8 cellular contexts compared by ENCODE assay signal in the genomic region with DNA sequence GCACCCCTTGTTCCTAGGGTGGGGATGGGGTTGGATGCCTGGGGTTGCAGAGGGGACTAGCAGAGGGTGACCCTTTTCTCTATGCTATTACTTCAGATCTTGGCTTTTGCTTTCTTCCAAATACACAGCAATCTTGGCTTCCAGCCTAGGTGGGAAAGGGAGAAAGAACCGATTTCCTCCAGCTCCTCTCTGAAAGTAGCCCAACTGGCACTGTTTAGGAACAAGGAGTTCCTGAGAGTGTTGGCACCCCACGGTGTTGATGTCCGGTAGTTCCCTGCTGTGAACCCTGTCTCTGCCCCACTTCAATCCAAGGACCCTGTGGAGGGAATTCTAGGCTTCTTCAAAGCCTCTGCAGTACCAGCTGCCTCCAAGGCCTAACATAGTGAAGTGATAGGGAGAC. TPM values are rescaled to one million over a fixed set of nuclear protein-coding genes. Genes with fewer than 3 reads are reported as not detected.
A peak's percentile ranks its signal among the peaks of the same experiment; 100 is the strongest.
DNase-seq lines count a peak whose midpoint lies in the region; ATAC-seq and TF ChIP-seq lines count a peak whose summit lies in the region.

No MANE protein-coding gene starts in this region.

- POLR2A ChIA-PET in AG04450 (lab: Yijun Ruan, JAX) = interaction anchor here (0.7 to 5.3 kb wide), 4 partner anchors 11 to 39 kb away, joined by 3 to 68 read pairs (median 4); a partner anchor contains a TSS

- peak overlapping the region; percentile 100 for H3K4me3 Mint-ChIP-seq in natural killer cell

- H3K27me3 Mint-ChIP-seq in natural killer cell (ENCODE audit: low read depth in 2 of 2) = no peaks in the 10 kb centered on the region

- H3K27me3 ChIP-seq in AG04450 (ENCODE audit: control insufficient read depth, insufficient read depth, low read length) (no peaks in the 10 kb centered on the region), duodenal mucosa (ENCODE audit: control insufficient read depth in 1 of 2, insufficient read depth in 2 of 2, low read length in 2 of 2) (no peaks in the 10 kb centered on the region)

- peak overlapping the region; percentile 99 for H3K27ac Mint-ChIP-seq in natural killer cell

- peaks cover 20% of the 10 kb centered on the region for H3K36me3 Mint-ChIP-seq in natural killer cell

- intact Hi-C loops in natural killer cell (cut with micrococcal nuclease) = no loop called here

- H3K4me1 Mint-ChIP-seq in natural killer cell = peaks cover 41 to 47% of the 10 kb centered on the region in 2 donors

- peaks cover 18 to 22% of the 10 kb centered on the region in 2 donors for H3K36me3 ChIP-seq in duodenal mucosa (ENCODE audit: control insufficient read depth in 1 of 2, insufficient read depth in 2 of 2, low read length in 2 of 2)

- CTCF ChIA-PET in AG04450 (lab: Charles Lee) = interaction anchor here (1.2 kb wide), 1 partner anchor 93 kb away, joined by 3 read pairs; no protein-coding TSS in a partner anchor

- H3K9me3 ChIP-seq in AG04450 (ENCODE audit: control insufficient read depth, insufficient read depth, low read length) (peaks cover 6% of the 10 kb centered on the region; the same call in 1 of the 2 replicates), duodenal mucosa (ENCODE audit: control insufficient read depth in 1 of 2, low read length in 2 of 2) (no peaks in the 10 kb centered on the region)

- DNase-seq in AG04450 (ENCODE audit: low read depth, low spot score) = no peak
- peak; percentile 43 for DNase-seq in NCI-H69 (lab: John Stamatoyannopoulos, UW)
- no peak for DNase-seq in natural killer cell
- DNase-seq in SW480 (ENCODE audit: low spot score) = no peak
- DNase-seq in NCI-H1105 treated with DMSO at 0.1 percent for 48 hours (lab: John Stamatoyannopoulos, UW) = no peak
- no peak for DNase-seq in NCI-H1417 (lab: John Stamatoyannopoulos, UW)

- TF ChIP-seq CTCF in AG04450 (IDR thresholded peaks at IDR 0.05; ENCODE audit: low read depth, low read length) (no peak), natural killer cell (IDR thresholded peaks at IDR 0.05) (no peak)

- H3K9ac ChIP-seq in duodenal mucosa (ENCODE audit: low read depth in 1 of 2, low read length in 2 of 2) = peak overlapping the region; percentile 100

- H3K4me3 ChIP-seq in AG04450 (ENCODE audit: low read depth, low read length) = peak overlapping the region; percentile 100
- H3K4me3 ChIP-seq in duodenal mucosa (ENCODE audit: low read depth in 1 of 2, low read length in 2 of 2) = peak overlapping the region in 1 of 2 donors; percentile 93

- ATAC-seq in natural killer cell (no peak), HG03108 (IDR thresholded peaks at IDR 0.05; ENCODE audit: unreplicated experiment) (no peak)

- peaks cover 30 to 33% of the 10 kb centered on the region in 2 donors for H3K4me1 ChIP-seq in duodenal mucosa (ENCODE audit: control insufficient read depth in 1 of 2, insufficient read depth in 2 of 2, low read length in 2 of 2)

- H3K27ac ChIP-seq in AG04450 (ENCODE audit: low read depth, low read length) (peak overlapping the region; percentile 99), duodenal mucosa (ENCODE audit: low read depth, low read length) (peak overlapping the region; percentile 28)

- H3K9me3 Mint-ChIP-seq in natural killer cell = no peaks in the 10 kb centered on the region

RNA-seq across cellular contexts. Expression of a gene that starts 1.1 kb away (rescaled TPM):
- polyA plus RNA-seq in AG04450 (2011; rRNA removed) = 263 and 284 TPM in 2 replicates
- 177 and 196 TPM in 2 replicates for polyA minus RNA-seq in AG04450 (2011; rRNA and poly(A)+ RNA removed)
- 100 to 1,000 TPM; 200 to 235 (median 207) TPM for total RNA-seq in natural killer cell

RNA-seq across cellular contexts. Expression of a gene that starts 40.2 kb away (rescaled TPM):
- 18.0 and 21.6 TPM in 2 replicates for polyA plus RNA-seq in AG04450 (2011; rRNA removed)
- polyA minus RNA-seq in AG04450 (2011; rRNA and poly(A)+ RNA removed) = 112 and 141 TPM in 2 replicates
- total RNA-seq in natural killer cell = 100 to 1,000 TPM; 151 to 173 (median 171) TPM

RNA-seq across cellular contexts. Expression of a gene that starts 41.6 kb away (rescaled TPM):
- not detected in 2 replicates for polyA plus RNA-seq in AG04450 (2011; rRNA removed)
- polyA minus RNA-seq in AG04450 (2011; rRNA and poly(A)+ RNA removed) = not detected in 2 replicates
- total RNA-seq in natural killer cell = not detected

RNA-seq across cellular contexts. Expression of a gene that starts 46.9 kb away (rescaled TPM):
- polyA plus RNA-seq in AG04450 (2011; rRNA removed) = not detected in 2 replicates
- not detected in 2 replicates for polyA minus RNA-seq in AG04450 (2011; rRNA and poly(A)+ RNA removed)
- total RNA-seq in natural killer cell = not detected

RNA-seq across cellular contexts. Expression of a gene that starts 47.7 kb away (rescaled TPM):
- polyA plus RNA-seq in AG04450 (2011; rRNA removed) = 51.7 and 52.1 TPM in 2 replicates
- polyA minus RNA-seq in AG04450 (2011; rRNA and poly(A)+ RNA removed) = 62.7 and 72.0 TPM in 2 replicates
- 100 to 1,000 TPM; 138 to 171 (median 166) TPM for total RNA-seq in natural killer cell
